In genomic region chr16:80824623-80825364, GRCh38 we compare ENCODE assay signal across 8 cellular contexts. TPM values are rescaled to one million over a fixed set of nuclear protein-coding genes. Genes with fewer than 3 reads are reported as not detected.
A peak's percentile ranks its signal among the peaks of the same experiment; 100 is the strongest.
DNase-seq lines count a peak whose midpoint lies in the region; ATAC-seq and TF ChIP-seq lines count a peak whose summit lies in the region.

No MANE protein-coding gene starts in this region.

- H3K4me3 ChIP-seq in stomach = no peak overlapping the region

- H3K4me1 ChIP-seq in stomach = no peaks in the 10 kb centered on the region

- no peaks in the 10 kb centered on the region for H3K36me3 ChIP-seq in stomach

- no peak for TF ChIP-seq EP300 in stomach (IDR thresholded peaks at IDR 0.05)

- no peaks in the 10 kb centered on the region for H3K9me3 ChIP-seq in stomach

- intact Hi-C loops in stomach (cut with DNase I; ENCODE audit: low total_unique reads) = no loop called here

- peak; percentile 27 for DNase-seq in AG09319 (ENCODE audit: extremely low read depth, low read depth)
- DNase-seq in GM04504 (ENCODE audit: low read depth) = peak; percentile 16
- peak; percentile 45 for DNase-seq in NCI-H2107 treated with DMSO at 0.1 percent for 48 hours (lab: John Stamatoyannopoulos, UW; ENCODE audit: unreplicated experiment)
- DNase-seq in activated T-cell treated with anti-CD3 and anti-CD28 coated beads, Interleukin-2, amount 50 U/mL, for 48 hours = peak; percentile 23 to 37
- DNase-seq in iPS-NIHi11 (ENCODE audit: low spot score) = peak; percentile 46
- DNase-seq in stomach = peak; percentile 39
- no peak for DNase-seq in OCI-M2 (lab: John Stamatoyannopoulos, UW; ENCODE audit: unreplicated experiment)

- TF ChIP-seq CTCF in AG09319 (IDR thresholded peaks at IDR 0.05; ENCODE audit: low read depth, low read length) (peak; percentile 81), stomach (IDR thresholded peaks at IDR 0.05) (peak in 5 of 7 experiments; percentile 45 to 69 (median 61))

- WGBS in stomach, 5 donors = 23 to 26% (median 24%) methylated on average over 5 of the region's 5 CpGs

- H3K27ac ChIP-seq in stomach = no peak overlapping the region

- no peak for ATAC-seq in HG03378 (IDR thresholded peaks at IDR 0.05; ENCODE audit: unreplicated experiment)

- no peak for TF ChIP-seq POLR2A in stomach (IDR thresholded peaks at IDR 0.05)

- no peaks in the 10 kb centered on the region for H3K27me3 ChIP-seq in stomach

RNA-seq across cellular contexts. Expression of gene CDYL2, which starts 20.4 kb away (rescaled TPM):
- total RNA-seq in stomach = 1 to 10 TPM; 1.7 to 7.3 (median 3.2) TPM
- 1 to 10 TPM in 2 of 3 donors, under 1 TPM in 1; 0.60 to 1.7 (median 1.1) TPM for polyA plus RNA-seq in stomach
